In the genomic region with DNA sequence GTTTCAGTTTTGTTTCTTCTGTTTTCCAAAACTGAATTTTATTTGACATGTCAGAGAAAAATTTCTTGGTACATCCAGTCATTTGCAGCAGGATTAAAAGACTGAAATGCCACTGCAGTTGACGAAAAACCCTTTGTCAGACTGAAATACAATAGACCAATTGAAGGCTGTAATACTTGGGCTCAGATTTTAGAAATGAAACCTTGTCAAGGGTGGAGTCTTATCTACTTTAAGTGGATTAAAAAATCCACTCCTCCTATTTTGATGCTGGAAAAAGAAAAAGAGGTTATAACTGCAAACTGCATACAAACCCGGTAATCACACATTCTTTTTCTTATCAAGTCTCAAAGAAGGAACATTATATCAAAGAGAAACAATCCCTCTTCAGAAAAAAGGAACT, we compare ENCODE assay signal across 25 cellular contexts.
"Had no signal": no experiment of that assay in that cellular context is flagged by ENCODE, and none has a peak within 500 bp of the region (broad histone marks: within the 10 kb centered on the region; RNA-seq: fewer than 3 reads in every experiment).

No MANE protein-coding gene starts in this region.

- H3K4me1 Mint-ChIP-seq: stimulated activated naive B cell treated with anti-CD40 and anti-IgM and Interleukin-4, amounts not matched to agents 10 μg/mL and 1 μg/mL and 100 μg/mL, for 72 hours; stimulated activated naive CD8-positive, alpha-beta T cell treated with anti-CD3 and anti-CD28 coated beads, Interleukin-15, amount 100 ng/mL, for 72 hours had no signal

- H3K36me3 Mint-ChIP-seq: natural killer cell treated with Interleukin-12 subunit alpha and Interleukin-12 subunit beta and Interleukin-15 and Interleukin-18, amount 100 ng/mL, for 72 hours had no signal

- H3K27ac ChIP-seq: colonic mucosa, foreskin keratinocyte, left ventricle myocardium inferior, lower lobe of right lung, neutrophil, spleen had no signal

- ATAC-seq: foreskin keratinocyte; left cardiac atrium; lower lobe of right lung; natural killer cell treated with Interleukin-12 subunit alpha and Interleukin-12 subunit beta and Interleukin-15 and Interleukin-18, amount 100 ng/mL, for 72 hours; sciatic nerve; stimulated activated naive B cell treated with anti-CD40 and anti-IgM and Interleukin-4, amounts not matched to agents 10 μg/mL and 1 μg/mL and 100 μg/mL, for 72 hours; stimulated activated naive CD8-positive, alpha-beta T cell treated with anti-CD3 and anti-CD28 coated beads, Interleukin-15, amount 100 ng/mL, for 72 hours had no signal

- H3K36me3 ChIP-seq: colonic mucosa, left ventricle myocardium inferior, lower lobe of right lung, neutrophil, spleen had no signal

- H3K27me3 ChIP-seq: colonic mucosa, foreskin keratinocyte, neutrophil, spleen had no signal

- H3K4me1 ChIP-seq: colonic mucosa, foreskin keratinocyte, left ventricle myocardium inferior, lower lobe of right lung, spleen had no signal

- H3K9me3 Mint-ChIP-seq: endodermal cell had no signal

- H3K9me3 ChIP-seq: colonic mucosa, lower lobe of right lung, neutrophil had no signal

- FAIRE-seq: endothelial cell of umbilical vein, kidney, urothelium cell line had no signal

- H3K4me3 ChIP-seq: colonic mucosa, left ventricle myocardium inferior, lower lobe of right lung, spleen had no signal

- H3K27ac Mint-ChIP-seq: endodermal cell; natural killer cell treated with Interleukin-12 subunit alpha and Interleukin-12 subunit beta and Interleukin-15 and Interleukin-18, amount 100 ng/mL, for 72 hours; stimulated activated naive B cell treated with anti-CD40 and anti-IgM and Interleukin-4, amounts not matched to agents 10 μg/mL and 1 μg/mL and 100 μg/mL, for 72 hours; stimulated activated naive CD8-positive, alpha-beta T cell treated with anti-CD3 and anti-CD28 coated beads, Interleukin-15, amount 100 ng/mL, for 72 hours; type B pancreatic cell had no signal

- H3K4me3 Mint-ChIP-seq: endodermal cell; natural killer cell treated with Interleukin-12 subunit alpha and Interleukin-12 subunit beta and Interleukin-15 and Interleukin-18, amount 100 ng/mL, for 72 hours; stimulated activated naive B cell treated with anti-CD40 and anti-IgM and Interleukin-4, amounts not matched to agents 10 μg/mL and 1 μg/mL and 100 μg/mL, for 72 hours; stimulated activated naive CD8-positive, alpha-beta T cell treated with anti-CD3 and anti-CD28 coated beads, Interleukin-15, amount 100 ng/mL, for 72 hours; type B pancreatic cell had no signal

- DNase-seq: colonic mucosa; dermis blood vessel endothelial cell; effector CD4-positive, alpha-beta T cell; endodermal cell; erythroblast; foreskin keratinocyte; kidney; left cardiac atrium; left ventricle myocardium inferior; lower lobe of right lung; mesenchymal stem cell; midbrain; posterior cingulate gyrus; spleen; stimulated activated CD4-positive, alpha-beta T cell treated with anti-CD3 and anti-CD28 coated beads, Interleukin-15, amount 100 ng/mL, for 24 hours; stimulated activated CD4-positive, alpha-beta T cell treated with anti-CD3 and anti-CD28 coated beads, Interleukin-2, amount 100 ng/mL, for 24 hours; stimulated activated CD4-positive, alpha-beta T cell treated with anti-CD3 and anti-CD28 coated beads, Interleukin-4, amount 100 ng/mL, for 4 hours; stimulated activated naive B cell treated with anti-CD40 and anti-IgM and Interleukin-4, amounts not matched to agents 10 μg/mL and 1 μg/mL and 100 μg/mL, for 72 hours; stimulated activated naive CD8-positive, alpha-beta T cell treated with anti-CD3 and anti-CD28 coated beads, Interleukin-15, amount 100 ng/mL, for 72 hours had no signal
